Comparison of ENCODE assay signal across 12 cellular contexts in the genomic region with DNA sequence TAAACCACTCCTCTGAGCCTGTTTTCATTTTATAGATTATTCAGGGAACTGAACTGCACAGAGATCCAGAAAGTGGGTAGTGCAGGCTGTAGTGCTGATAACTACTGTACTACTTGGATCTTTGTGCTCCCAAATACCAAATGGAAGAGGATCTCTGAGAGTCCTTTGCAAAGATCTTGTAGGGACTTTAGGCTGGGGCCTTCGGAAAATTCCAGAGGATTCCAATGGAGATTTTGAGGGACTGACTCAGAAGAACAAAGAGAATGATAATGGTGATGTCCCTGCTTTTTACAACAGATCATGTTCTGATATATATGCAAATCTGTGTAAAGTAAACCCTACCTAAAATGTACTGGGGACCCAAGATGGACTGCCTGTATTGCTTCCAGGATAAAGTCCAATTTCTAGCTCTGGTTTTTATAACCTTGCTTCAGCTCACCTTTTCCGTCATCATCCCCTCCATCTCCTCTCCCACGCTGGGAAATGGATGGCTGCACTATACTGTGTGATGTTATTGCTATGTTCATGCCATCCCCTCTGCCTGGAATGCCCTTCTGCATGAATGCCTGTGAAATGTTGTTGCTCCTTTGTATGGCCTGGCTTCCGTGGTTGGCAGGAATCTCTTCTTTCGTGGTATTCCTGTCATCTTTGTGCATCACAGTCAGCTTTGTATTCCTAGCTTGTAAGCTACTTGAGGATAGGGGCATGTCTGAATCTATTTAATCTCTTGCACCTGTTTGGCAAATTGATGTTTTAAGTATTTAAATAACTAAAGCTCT. TPM values are rescaled to one million over a fixed set of nuclear protein-coding genes. Genes with fewer than 3 reads are reported as not detected.
DNase-seq lines count a peak whose midpoint lies in the region; ATAC-seq, FAIRE-seq and TF ChIP-seq lines count a peak whose summit lies in the region.
"Had no signal": no experiment of that assay in that cellular context is flagged by ENCODE, and none has a peak within 500 bp of the region (broad histone marks: within the 10 kb centered on the region; RNA-seq: fewer than 3 reads in every experiment).

No MANE protein-coding gene starts in this region.

- no TSS peak for BruUV-seq in GM12878 (replicated peaks; lab: Mats Ljungman, UMichigan)

- CTCF ChIA-PET in GM12878 (lab: Yijun Ruan, JAX) = interaction anchor here (0.6 kb wide), 1 partner anchor 575 kb away, joined by 3 read pairs; no protein-coding TSS in a partner anchor

- no peaks in the 10 kb centered on the region for H4K20me1 ChIP-seq in GM12878 (ENCODE audit: control insufficient read depth, insufficient read depth)

- intact Hi-C loops in GM12878 (cut with micrococcal nuclease; ENCODE audit: unreplicated experiment) = no loop called here
- intact Hi-C loops in left lung (cut with DNase I) = no loop called here

- FAIRE-seq in GM12891 (lab: Jason Lieb, UNC) (no peak), GM12878 (lab: Jason Lieb, UNC) (no peak)

- POLR2A ChIA-PET in GM12878 (lab: Charles Lee) = no interaction called here

- peaks cover 10% of the 10 kb centered on the region for H3K36me3 ChIP-seq in HUES64 (ENCODE audit: insufficient read depth, low read length)
- H3K36me3 ChIP-seq in GM12878 (ENCODE audit: control insufficient read depth in 2 of 2, insufficient read depth in 2 of 2, low read length in 1 of 2) = peaks cover 7 to 11% of the 10 kb centered on the region in 2 experiments
- peaks cover 0 to 42% of the 10 kb centered on the region in 2 donors for H3K36me3 ChIP-seq in left lung

- TF ChIP-seq POLR2A in GM12891 (IDR thresholded peaks at IDR 0.05; ENCODE audit: low read depth, low read length) (0 out of 2 replicates have a peak, but pooled peaks have one; percentile 26), GM12878 (IDR thresholded peaks at IDR 0.05; ENCODE audit: low read depth, low read length) (0 out of 2 replicates have a peak, but pooled peaks have one; percentile 24)

- TF ChIP-seq CTCF in GM12878 (IDR thresholded peaks at IDR 0.05 in 2 of 3, conservative IDR thresholded peaks at IDR 0.05 in 1 of 3; ENCODE audit: control insufficient read depth in 2 of 3, extremely low read depth in 1 of 3, insufficient read depth in 1 of 3, low read depth in 3 of 3, low read length in 3 of 3) (no peak), left lung (IDR thresholded peaks at IDR 0.05) (no peak)

- H3K27me3 ChIP-seq in HUES64 (ENCODE audit: insufficient read depth, low read length) (no peaks in the 10 kb centered on the region), GM12878 (replicated peaks in 1 of 2; ENCODE audit: control insufficient read depth in 2 of 2, insufficient read depth in 2 of 2, low read length in 1 of 2) (no peaks in the 10 kb centered on the region), left lung (no peaks in the 10 kb centered on the region)
- H3K27me3 ChIP-seq: tibial nerve had no signal

- no peaks in the 10 kb centered on the region for H3K79me2 ChIP-seq in GM12878 (ENCODE audit: control insufficient read depth, insufficient read depth, low read length)

- H3K9ac ChIP-seq in HUES64 (ENCODE audit: low read depth, low read length) = peak overlapping the region; percentile 64
- H3K9ac ChIP-seq in GM12878 (ENCODE audit: control insufficient read depth, insufficient read depth, low read length) = no peak overlapping the region

- in situ Hi-C loops in GM12878 (cut with MboI) = no loop called here

- no peak overlapping the region for H3K4me2 ChIP-seq in GM12878 (ENCODE audit: control insufficient read depth, insufficient read depth)

- 0 out of 2 replicates have a peak overlapping the region, but pooled peaks have one; percentile 3 for H3K4me3 ChIP-seq in HUES64 (ENCODE audit: low read length)
- no peak overlapping the region for H3K4me3 ChIP-seq in GM12878
- no peak overlapping the region for H3K4me3 ChIP-seq in left lung
- H3K4me3 ChIP-seq: tibial nerve had no signal

- SMC1A ChIA-PET in GM12878 (lab: Charles Lee; ENCODE audit: uncharacterized antibody, unreplicated experiment) = interaction anchor here (0.6 to 1.3 kb wide), 3 partner anchors 17 to 208 kb away, joined by 3 read pairs; no protein-coding TSS in a partner anchor

- no peak for TF ChIP-seq RAD21 in GM12878 (IDR thresholded peaks at IDR 0.05; ENCODE audit: insufficient read depth, low read depth, low read length)

- H3K27ac ChIP-seq in HUES64 (ENCODE audit: low read depth, low read length) (peak overlapping the region; percentile 88), GM12878 (ENCODE audit: control insufficient read depth, insufficient read depth) (no peak overlapping the region), left lung (no peak overlapping the region)
- H3K27ac ChIP-seq: tibial nerve had no signal

- ATAC-seq in GM12878 = no peak
- no peak for ATAC-seq in GM21825 (IDR thresholded peaks at IDR 0.05; ENCODE audit: unreplicated experiment)
- no peak for ATAC-seq in left lung
- ATAC-seq: Right ventricle myocardium inferior had no signal

- DNase-seq in GM12891 (ENCODE audit: insufficient read length, low spot score) = no peak
- no peak for DNase-seq in GM12878 (ENCODE audit: low read depth, low spot score)
- DNase-seq in myocyte (ENCODE audit: low read depth) = peak; percentile 42
- DNase-seq in stimulated activated naive CD4-positive, alpha-beta T cell (lab: John Stamatoyannopoulos, UW) = no peak
- no peak for DNase-seq in left lung
- DNase-seq: Calu3, NCI-H1092, NCI-H510A treated with DMSO at 0.1 percent for 48 hours had no signal

- RAD21 ChIA-PET in GM12878 (lab: Charles Lee; ENCODE audit: unreplicated experiment) = interaction anchor here (0.9 kb wide), 1 partner anchor 9 kb away, joined by 3 read pairs; the partner anchor contains the start of gene PSMD5

- H3K4me1 ChIP-seq in HUES64 (ENCODE audit: insufficient read depth, low read length) (peaks cover 20% of the 10 kb centered on the region), GM12878 (ENCODE audit: control insufficient read depth, insufficient read depth, low read length) (no peaks in the 10 kb centered on the region), left lung (no peaks in the 10 kb centered on the region)

- H3K9me3 ChIP-seq in HUES64 (ENCODE audit: insufficient read depth, low read depth, low read length) (no peaks in the 10 kb centered on the region), GM12878 (replicated peaks; ENCODE audit: control insufficient read depth, insufficient read depth, low read length) (no peaks in the 10 kb centered on the region), left lung (no peaks in the 10 kb centered on the region)
- H3K9me3 ChIP-seq: tibial nerve had no signal

- 61% methylated on average over 4 of the region's 5 CpGs for WGBS in HUES64
- 98% methylated on average over 5 of the region's 5 CpGs for whole genome bisulfite sequencing in GM12878 (ENCODE audit: insufficient coverage, insufficient replicate concordance, low lambda C conversion rate, missing lambda C conversion rate)

- H2AFZ ChIP-seq in GM12878 (ENCODE audit: control insufficient read depth, low read depth, low read length) = no peak overlapping the region

- no peak for TF ChIP-seq EP300 in GM12878 (IDR thresholded peaks at IDR 0.05; ENCODE audit: borderline replicate concordance in 1 of 2, control insufficient read depth in 1 of 2, low read depth in 2 of 2, low read length in 2 of 2)

RNA-seq across cellular contexts. Expression of gene PSMD5, which starts 9.7 kb away (rescaled TPM):
- 12.0 TPM for polyA plus RNA-seq in GM12891 (2012; ENCODE audit: low read depth, missing spikeins)
- polyA plus RNA-seq in HUES64 (2013, experiment 1 of 2) = 33.4 TPM
- polyA plus RNA-seq in HUES64 (2013, experiment 2 of 2) = 29.9 TPM
- 17.9 and 18.6 TPM in 2 replicates for total RNA-seq in GM12878 (2013; cell fraction: nucleolus; rRNA removed)
- total RNA-seq in GM12878 (2014; rRNA removed) (19.9 and 20.8 TPM in 2 replicates), GM12878 (2014; rRNA removed; fragmentation: Illumina TruSeq; extraction: Trizol) (20.9 and 23.1 TPM in 2 replicates), GM12878 (2021) (34.4 and 47.7 TPM in 2 replicates), myocyte (29.6 and 34.8 TPM in 2 replicates), left lung (10 to 100 TPM; 47.3 to 52.1 TPM)
- polyA plus RNA-seq in GM12878 (2011; ENCODE audit: low read depth) = 7.3 TPM
- polyA plus RNA-seq in GM12878 (2011; rRNA removed) (19.0 and 26.6 TPM in 2 replicates), GM12878 (2014; fragmentation: Illumina TruSeq; extraction: Trizol) (31.8 and 41.4 TPM in 2 replicates), GM12878 (2014; fragmentation: Nextera tagmentation; extraction: Ambion mirVana) (10 to 100 TPM in 1 of 2 experiments, 1 to 10 TPM in 1; 8.8 to 11.4 TPM), GM12878 (2014; rRNA removed) (21.6 and 27.1 TPM in 2 replicates), GM12878 (2016; fragmentation: Nextera tagmentation; extraction: Ambion mirVana) (10 to 100 TPM; 35.9 to 40.4 TPM)
- 9.0 and 9.6 TPM in 2 replicates for polyA plus RNA-seq in GM12878 (2011; cell fraction: cytosol; rRNA removed)
- polyA plus RNA-seq in GM12878 (2011; cell fraction: nucleus; rRNA removed) = 4.9 and 7.6 TPM in 2 replicates
- polyA plus RNA-seq in GM12878 (2012) = 11.2 and 13.3 TPM in 2 replicates
- polyA minus RNA-seq in GM12878 (2011; rRNA and poly(A)+ RNA removed) = 9.0 and 10.4 TPM in 2 replicates
- polyA minus RNA-seq in GM12878 (2011; cell fraction: cytosol; rRNA and poly(A)+ RNA removed) = 10.7 and 19.0 TPM in 2 replicates
- 5.8 and 6.3 TPM in 2 replicates for polyA minus RNA-seq in GM12878 (2011; cell fraction: nucleus; rRNA and poly(A)+ RNA removed)
- 17.3 TPM for polyA plus RNA-seq in myocyte (2012)

RNA-seq across cellular contexts. Expression of gene PHF19, which starts 24.6 kb away (rescaled TPM):
- polyA plus RNA-seq in GM12891 (2012; ENCODE audit: low read depth, missing spikeins) = 65.4 TPM
- 17.2 TPM for polyA plus RNA-seq in HUES64 (2013, experiment 1 of 2)
- 18.7 TPM for polyA plus RNA-seq in HUES64 (2013, experiment 2 of 2)
- total RNA-seq in GM12878 (2013; cell fraction: nucleolus; rRNA removed) = 127 and 130 TPM in 2 replicates
- 74.9 and 81.1 TPM in 2 replicates for total RNA-seq in GM12878 (2014; rRNA removed)
- 63.1 and 74.8 TPM in 2 replicates for total RNA-seq in GM12878 (2014; rRNA removed; fragmentation: Illumina TruSeq; extraction: Trizol)
- total RNA-seq in GM12878 (2021) = 116 and 133 TPM in 2 replicates
- 38.7 TPM for polyA plus RNA-seq in GM12878 (2011; ENCODE audit: low read depth)
- 45.5 and 71.1 TPM in 2 replicates for polyA plus RNA-seq in GM12878 (2011; rRNA removed)
- 118 and 119 TPM in 2 replicates for polyA plus RNA-seq in GM12878 (2011; cell fraction: cytosol; rRNA removed)
- polyA plus RNA-seq in GM12878 (2011; cell fraction: nucleus; rRNA removed) = 334 and 350 TPM in 2 replicates
- polyA plus RNA-seq in GM12878 (2012) = 63.6 and 78.6 TPM in 2 replicates
- 64.7 and 94.2 TPM in 2 replicates for polyA plus RNA-seq in GM12878 (2014; fragmentation: Illumina TruSeq; extraction: Trizol)
- polyA plus RNA-seq in GM12878 (2014; fragmentation: Nextera tagmentation; extraction: Ambion mirVana) = 10 to 100 TPM; 26.0 to 50.2 TPM
- 98.6 and 106 TPM in 2 replicates for polyA plus RNA-seq in GM12878 (2014; rRNA removed)
- polyA plus RNA-seq in GM12878 (2016; fragmentation: Nextera tagmentation; extraction: Ambion mirVana) = 100 to 1,000 TPM in 1 of 2 experiments, 10 to 100 TPM in 1; 97.9 to 113 TPM
- polyA minus RNA-seq in GM12878 (2011; rRNA and poly(A)+ RNA removed) = 85.9 and 103 TPM in 2 replicates
- 31.7 and 47.3 TPM in 2 replicates for polyA minus RNA-seq in GM12878 (2011; cell fraction: cytosol; rRNA and poly(A)+ RNA removed)
- polyA minus RNA-seq in GM12878 (2011; cell fraction: nucleus; rRNA and poly(A)+ RNA removed) = 69.5 and 128 TPM in 2 replicates
- total RNA-seq in myocyte = 13.3 and 15.3 TPM in 2 replicates
- polyA plus RNA-seq in myocyte (2012) = 9.6 TPM
- total RNA-seq in left lung = 10 to 100 TPM; 37.0 to 40.2 TPM

RNA-seq across cellular contexts. Expression of gene FBXW2, which starts 59.2 kb away (rescaled TPM):
- polyA plus RNA-seq in GM12891 (2012; ENCODE audit: low read depth, missing spikeins) = 15.9 TPM
- polyA plus RNA-seq in HUES64 (2013, experiment 1 of 2) = 30.2 TPM
- 23.8 TPM for polyA plus RNA-seq in HUES64 (2013, experiment 2 of 2)
- 49.0 and 55.4 TPM in 2 replicates for total RNA-seq in GM12878 (2013; cell fraction: nucleolus; rRNA removed)
- total RNA-seq in GM12878 (2014; rRNA removed) (20.8 and 24.0 TPM in 2 replicates), GM12878 (2014; rRNA removed; fragmentation: Illumina TruSeq; extraction: Trizol) (23.8 and 28.0 TPM in 2 replicates), GM12878 (2021) (55.0 and 56.9 TPM in 2 replicates), myocyte (24.4 and 25.6 TPM in 2 replicates), left lung (10 to 100 TPM; 93.0 to 93.4 TPM)
- polyA plus RNA-seq in GM12878 (2011; ENCODE audit: low read depth) = 8.7 TPM
- polyA plus RNA-seq in GM12878 (2011; rRNA removed) (52.4 and 62.0 TPM in 2 replicates), GM12878 (2014; fragmentation: Illumina TruSeq; extraction: Trizol) (38.7 and 45.2 TPM in 2 replicates), GM12878 (2014; fragmentation: Nextera tagmentation; extraction: Ambion mirVana) (1 to 10 TPM; 2.9 to 3.0 TPM), GM12878 (2014; rRNA removed) (41.4 and 43.7 TPM in 2 replicates), GM12878 (2016; fragmentation: Nextera tagmentation; extraction: Ambion mirVana) (10 to 100 TPM; 39.4 to 42.1 TPM)
- polyA plus RNA-seq in GM12878 (2011; cell fraction: cytosol; rRNA removed) = 34.4 and 35.7 TPM in 2 replicates
- 22.6 and 28.6 TPM in 2 replicates for polyA plus RNA-seq in GM12878 (2011; cell fraction: nucleus; rRNA removed)
- polyA plus RNA-seq in GM12878 (2012) = 17.5 and 17.6 TPM in 2 replicates
- polyA minus RNA-seq in GM12878 (2011; rRNA and poly(A)+ RNA removed) = 43.9 and 62.9 TPM in 2 replicates
- polyA minus RNA-seq in GM12878 (2011; cell fraction: cytosol; rRNA and poly(A)+ RNA removed) = 13.4 and 18.0 TPM in 2 replicates
- 18.5 and 34.7 TPM in 2 replicates for polyA minus RNA-seq in GM12878 (2011; cell fraction: nucleus; rRNA and poly(A)+ RNA removed)
- polyA plus RNA-seq in myocyte (2012) = 37.6 TPM
